ENCODE assay signal across 1 cellular context in genomic region chr11:62559626-62560025, GRCh38.
TF ChIP-seq lines count a peak whose summit lies in the region.

No MANE protein-coding gene starts in this region.

TF ChIP-seq in HepG2, 621 proteins besides CTCF, POLR2A, EP300 and RAD21:
- TF ChIP-seq POLR2AphosphoS5 (IDR thresholded peaks at IDR 0.05; ENCODE audit: low read depth, low read length): peak; percentile 25; the same call in 1 of the 2 replicates
